17 cellular contexts compared by ENCODE assay signal in the genomic region with DNA sequence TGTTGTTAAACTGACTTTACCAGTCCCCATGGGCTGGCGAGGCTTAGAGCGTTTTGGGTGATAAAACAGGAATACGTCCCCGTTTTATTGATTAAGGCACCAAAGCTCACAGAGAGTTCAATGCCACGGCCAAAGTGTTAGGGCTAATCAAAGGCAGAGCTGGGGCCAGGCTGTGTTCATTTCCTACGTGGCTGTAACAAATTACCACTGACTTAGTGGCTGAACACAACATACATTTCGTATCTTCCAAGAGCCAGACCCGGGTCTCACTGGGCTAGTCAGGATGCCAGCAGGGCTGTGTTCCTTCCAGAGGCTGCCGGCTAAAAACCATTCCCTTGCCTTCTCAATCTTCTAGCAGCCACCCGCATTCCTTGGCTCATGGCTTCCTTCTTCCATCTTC.
DNase-seq lines count a peak whose midpoint lies in the region; ATAC-seq and TF ChIP-seq lines count a peak whose summit lies in the region.
"Had no signal": no experiment of that assay in that cellular context is flagged by ENCODE, and none has a peak within 500 bp of the region (broad histone marks: within the 10 kb centered on the region; RNA-seq: fewer than 3 reads in every experiment).

No MANE protein-coding gene starts in this region.

- no peak overlapping the region for H3K4me2 ChIP-seq in neural cell (ENCODE audit: low read length)
- H3K4me2 ChIP-seq: A549; BLaER1 treated with 17β-estradiol and CSF1 and Interleukin-3, amounts not matched to agents 10 nM and 100 nM had no signal

- H4K20me1 ChIP-seq in neural cell (ENCODE audit: insufficient read depth): no peaks in the 10 kb centered on the region
- H4K20me1 ChIP-seq: BLaER1 treated with 17β-estradiol and CSF1 and Interleukin-3, amounts not matched to agents 10 nM and 100 nM had no signal

- CTCF ChIA-PET in activated CD8-positive, alpha-beta memory T cell treated with anti-CD3 and anti-CD28 coated beads, Interleukin-2, amount 10 ng/mL, durations not matched to agents 7 days and 5 days (lab: Charles Lee): no interaction called here

- no peak for ATAC-seq in activated CD8-positive, alpha-beta memory T cell treated with anti-CD3 and anti-CD28 coated beads, Interleukin-2, amount 10 ng/mL, durations not matched to agents 7 days and 5 days
- ATAC-seq: A549; CD8-positive, alpha-beta T cell had no signal

- TF ChIP-seq CTCF in neural cell (IDR thresholded peaks at IDR 0.05; ENCODE audit: poor library complexity, severe bottlenecking): no peak

- DNase-seq in activated CD8-positive, alpha-beta memory T cell treated with anti-CD3 and anti-CD28 coated beads for 24 hours: peak; percentile 32
- DNase-seq in activated CD8-positive, alpha-beta memory T cell treated with anti-CD3 and anti-CD28 coated beads, Interleukin-2, amount 10 ng/mL, durations not matched to agents 7 days and 5 days: no peak
- DNase-seq in central memory CD4-positive, alpha-beta T cell: no peak
- no peak for DNase-seq in activated CD4-positive, alpha-beta T cell treated with anti-CD3 and anti-CD28 coated beads, Interleukin-2, amount 50 U/mL, for 4 hours
- DNase-seq: AML-193; Caco-2; Calu3; CD4-positive, alpha-beta T cell; CD8-positive, alpha-beta T cell; DMS79 treated with DMSO at 0.1 percent for 48 hours; GF-D8 had no signal

- H3K9me2 ChIP-seq in neural cell (ENCODE audit: insufficient read depth, low read length): no peaks in the 10 kb centered on the region

- H3K27ac ChIP-seq in neural cell (ENCODE audit: low read length): peak overlapping the region; percentile 61
- H3K27ac ChIP-seq: 22Rv1; A549; BLaER1 treated with 17β-estradiol and CSF1 and Interleukin-3, amounts not matched to agents 10 nM and 100 nM; C4-2B had no signal

- no peak overlapping the region for H2AFZ ChIP-seq in neural cell (ENCODE audit: low read depth, low read length)

- no peak overlapping the region for H3K4me3 Mint-ChIP-seq in activated CD8-positive, alpha-beta memory T cell treated with anti-CD3 and anti-CD28 coated beads, Interleukin-2, amount 10 ng/mL, durations not matched to agents 7 days and 5 days
- H3K4me3 Mint-ChIP-seq: B cell; CD4-positive, alpha-beta T cell; CD8-positive, alpha-beta T cell had no signal

- no peak overlapping the region for H3K27ac Mint-ChIP-seq in activated CD8-positive, alpha-beta memory T cell treated with anti-CD3 and anti-CD28 coated beads, Interleukin-2, amount 10 ng/mL, durations not matched to agents 7 days and 5 days
- H3K27ac Mint-ChIP-seq: B cell; CD4-positive, alpha-beta T cell; CD8-positive, alpha-beta T cell had no signal

- H3K36me3 ChIP-seq in neural cell (ENCODE audit: insufficient read depth, low read length): no peaks in the 10 kb centered on the region
- H3K36me3 ChIP-seq: BLaER1 treated with 17β-estradiol and CSF1 and Interleukin-3, amounts not matched to agents 10 nM and 100 nM had no signal

- H3K9ac ChIP-seq in neural cell (ENCODE audit: low read length): no peak overlapping the region
- H3K9ac ChIP-seq: BLaER1 treated with 17β-estradiol and CSF1 and Interleukin-3, amounts not matched to agents 10 nM and 100 nM had no signal

- peaks cover 28% of the 10 kb centered on the region for H3K27me3 Mint-ChIP-seq in activated CD8-positive, alpha-beta memory T cell treated with anti-CD3 and anti-CD28 coated beads, Interleukin-2, amount 10 ng/mL, durations not matched to agents 7 days and 5 days

- peaks cover 5% of the 10 kb centered on the region for H3F3A ChIP-seq in neural cell (ENCODE audit: insufficient read depth, low read length, poor library complexity, severe bottlenecking)

- H3K36me3 Mint-ChIP-seq in activated CD8-positive, alpha-beta memory T cell treated with anti-CD3 and anti-CD28 coated beads, Interleukin-2, amount 10 ng/mL, durations not matched to agents 7 days and 5 days: no peaks in the 10 kb centered on the region
- H3K36me3 Mint-ChIP-seq: CD8-positive, alpha-beta T cell had no signal

- H3K27me3 ChIP-seq in neural cell (ENCODE audit: insufficient read depth, low read depth, low read length): no peaks in the 10 kb centered on the region
- H3K27me3 ChIP-seq: BLaER1 treated with 17β-estradiol and CSF1 and Interleukin-3, amounts not matched to agents 10 nM and 100 nM had no signal

- no peaks in the 10 kb centered on the region for H3K79me2 ChIP-seq in neural cell (replicated peaks; ENCODE audit: insufficient read depth, low read length)

- no peak for TF ChIP-seq RAD21 in neural cell (conservative IDR thresholded peaks at IDR 0.05)

- H3K4me1 Mint-ChIP-seq in activated CD8-positive, alpha-beta memory T cell treated with anti-CD3 and anti-CD28 coated beads, Interleukin-2, amount 10 ng/mL, durations not matched to agents 7 days and 5 days: peaks cover 3% of the 10 kb centered on the region
- H3K4me1 Mint-ChIP-seq: B cell had no signal

- H3K9me3 Mint-ChIP-seq in activated CD8-positive, alpha-beta memory T cell treated with anti-CD3 and anti-CD28 coated beads, Interleukin-2, amount 10 ng/mL, durations not matched to agents 7 days and 5 days (ENCODE audit: low read depth): no peaks in the 10 kb centered on the region
- H3K9me3 Mint-ChIP-seq: CD4-positive, alpha-beta T cell; CD8-positive, alpha-beta T cell had no signal

- no peak for TF ChIP-seq EP300 in neural cell (conservative IDR thresholded peaks at IDR 0.05; ENCODE audit: poor library complexity, severe bottlenecking)

- no peaks in the 10 kb centered on the region for H3K9me3 ChIP-seq in neural cell (ENCODE audit: low read length)
- H3K9me3 ChIP-seq: A549, Caco-2 had no signal

- no peak overlapping the region for H3K4me3 ChIP-seq in neural cell (ENCODE audit: low read length)
- H3K4me3 ChIP-seq: A549; BLaER1 treated with 17β-estradiol and CSF1 and Interleukin-3, amounts not matched to agents 10 nM and 100 nM had no signal

TF ChIP-seq in neural cell, 6 proteins besides CTCF, POLR2A, EP300 and RAD21:
- TF ChIP-seq MXI1 (conservative IDR thresholded peaks at IDR 0.05; ENCODE audit: poor library complexity, severe bottlenecking): no peak
